ENCODE assay signal across 16 cellular contexts in the genomic region with DNA sequence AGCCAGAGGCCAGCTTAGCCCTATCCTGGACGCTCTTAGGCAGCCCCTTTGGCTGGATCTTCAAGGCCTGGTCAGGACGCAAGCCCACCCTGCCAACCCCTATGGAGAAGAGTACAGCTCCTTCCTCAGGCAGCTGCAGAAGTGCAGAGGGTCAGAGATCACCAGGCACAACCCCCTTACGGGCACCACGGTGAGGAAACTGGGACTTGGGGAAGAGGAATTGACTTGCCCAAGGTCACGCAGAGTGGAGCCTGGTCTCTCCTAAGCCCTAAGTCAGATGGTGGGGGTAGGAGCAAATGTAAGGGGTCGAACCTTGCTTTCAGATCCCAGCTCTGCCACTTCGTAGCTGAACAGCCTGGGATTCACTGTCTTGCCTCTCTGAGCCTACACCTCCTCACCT. TPM values are rescaled to one million over a fixed set of nuclear protein-coding genes. Genes with fewer than 3 reads are reported as not detected.
DNase-seq lines count a peak whose midpoint lies in the region; ATAC-seq and TF ChIP-seq lines count a peak whose summit lies in the region.
"Had no signal": no experiment of that assay in that cellular context is flagged by ENCODE, and none has a peak within 500 bp of the region (broad histone marks: within the 10 kb centered on the region; RNA-seq: fewer than 3 reads in every experiment).

No MANE protein-coding gene starts in this region.

- intact Hi-C loops in CD4-positive, alpha-beta memory T cell (cut with micrococcal nuclease) = no loop called here

- TF ChIP-seq CTCF in 22Rv1 (IDR thresholded peaks at IDR 0.05) = no peak
- no peak for TF ChIP-seq CTCF in RWPE1 (conservative IDR thresholded peaks at IDR 0.05; ENCODE audit: low read depth)

- H3K36me3 ChIP-seq in CD4-positive, alpha-beta memory T cell (ENCODE audit: insufficient read depth, low read length) = no peaks in the 10 kb centered on the region
- no peaks in the 10 kb centered on the region for H3K36me3 ChIP-seq in mucosa of rectum (ENCODE audit: control insufficient read depth in 2 of 2, insufficient read depth in 2 of 2, low read length in 2 of 2)
- H3K36me3 ChIP-seq: cardiac muscle cell, right atrium auricular region had no signal

- ATAC-seq in HG03025 (IDR thresholded peaks at IDR 0.05; ENCODE audit: low FRiP score, unreplicated experiment) (no peak), GM18519 (IDR thresholded peaks at IDR 0.05; ENCODE audit: low FRiP score, unreplicated experiment) (no peak), GM19351 (IDR thresholded peaks at IDR 0.05; ENCODE audit: unreplicated experiment) (no peak)
- ATAC-seq: WTC11 had no signal

- CTCF ChIA-PET in CD4-positive, alpha-beta memory T cell (lab: Charles Lee; ENCODE audit: partially characterized antibody) = interaction anchor here (1.0 to 30.3 kb wide), 14 partner anchors 11 to 111 kb away, joined by 3 to 924 read pairs (median 6); a partner anchor contains a TSS
- CTCF ChIA-PET in RWPE1 (lab: Yijun Ruan, JAX) = interaction anchor here (0.6 to 1.9 kb wide), 4 partner anchors 12 to 103 kb away, joined by 3 to 16 read pairs (median 6); a partner anchor contains a TSS

- no peaks in the 10 kb centered on the region for H3K27me3 Mint-ChIP-seq in CD4-positive, alpha-beta memory T cell
- H3K27me3 Mint-ChIP-seq: activated naive CD8-positive, alpha-beta T cell treated with anti-CD3 and anti-CD28 coated beads, Interleukin-2, amount 50 U/mL, for 24 hours had no signal

- POLR2A ChIA-PET in CD4-positive, alpha-beta memory T cell (lab: Charles Lee; ENCODE audit: partially characterized antibody) = interaction anchor here (0.7 to 11.2 kb wide), 14 partner anchors 10 to 408 kb away, joined by 3 to 135 read pairs (median 19); a partner anchor contains a TSS
- POLR2A ChIA-PET in RWPE1 (lab: Yijun Ruan, JAX; ENCODE audit: low non-redundant PET) = no interaction called here

- H3K4me3 ChIP-seq in CD4-positive, alpha-beta memory T cell (ENCODE audit: low read length in 2 of 2) = no peak overlapping the region
- no peak overlapping the region for H3K4me3 ChIP-seq in mucosa of rectum (ENCODE audit: low read length in 2 of 2)
- H3K4me3 ChIP-seq: cardiac muscle cell, right atrium auricular region, SJSA1 had no signal

- H3K27ac ChIP-seq in 22Rv1 = peak overlapping the region; percentile 98
- H3K27ac ChIP-seq in CD4-positive, alpha-beta memory T cell (ENCODE audit: low read depth, low read length) = peak overlapping the region; percentile 60
- H3K27ac ChIP-seq in RWPE1 = peak overlapping the region; percentile 89
- peak overlapping the region; percentile 97 for H3K27ac ChIP-seq in mucosa of rectum (ENCODE audit: low read depth in 2 of 2, low read length in 2 of 2)
- H3K27ac ChIP-seq: cardiac muscle cell, right atrium auricular region, SJSA1 had no signal

- peak overlapping the region in 7 of 8 donors; percentile 80 to 93 (median 86) for H3K4me3 Mint-ChIP-seq in CD4-positive, alpha-beta memory T cell
- H3K4me3 Mint-ChIP-seq: WTC11 had no signal

- H3K9me3 Mint-ChIP-seq in CD4-positive, alpha-beta memory T cell = peaks cover 0 to 3% (median 0%) of the 10 kb centered on the region in 8 donors
- H3K9me3 Mint-ChIP-seq: activated naive CD8-positive, alpha-beta T cell treated with anti-CD3 and anti-CD28 coated beads, Interleukin-2, amount 50 U/mL, for 24 hours; WTC11 had no signal

- peaks cover 63 to 93% (median 85%) of the 10 kb centered on the region in 4 donors for H3K4me1 Mint-ChIP-seq in CD4-positive, alpha-beta memory T cell

- peak overlapping the region; percentile 54 to 63 for H3K9ac ChIP-seq in mucosa of rectum (ENCODE audit: low read depth in 1 of 2, low read length in 2 of 2)

- H3K27me3 ChIP-seq in CD4-positive, alpha-beta memory T cell (ENCODE audit: insufficient read depth, low read length) = no peaks in the 10 kb centered on the region
- no peaks in the 10 kb centered on the region for H3K27me3 ChIP-seq in mucosa of rectum (ENCODE audit: control insufficient read depth in 2 of 2, insufficient read depth in 2 of 2, low read length in 2 of 2)
- H3K27me3 ChIP-seq: right atrium auricular region, SJSA1 had no signal

- H3K9me3 ChIP-seq in CD4-positive, alpha-beta memory T cell (ENCODE audit: control insufficient read depth in 1 of 2, low read length in 2 of 2) = no peaks in the 10 kb centered on the region
- no peaks in the 10 kb centered on the region for H3K9me3 ChIP-seq in mucosa of rectum (ENCODE audit: control insufficient read depth in 2 of 2, low read length in 2 of 2)
- H3K9me3 ChIP-seq: right atrium auricular region, SJSA1 had no signal

- H3K36me3 Mint-ChIP-seq in CD4-positive, alpha-beta memory T cell = peaks cover 0 to 2% of the 10 kb centered on the region in 2 donors
- H3K36me3 Mint-ChIP-seq: WTC11 had no signal

- H3K27ac Mint-ChIP-seq in CD4-positive, alpha-beta memory T cell = peak overlapping the region; percentile 75 to 97 (median 93)
- H3K27ac Mint-ChIP-seq: activated naive CD8-positive, alpha-beta T cell treated with anti-CD3 and anti-CD28 coated beads, Interleukin-2, amount 50 U/mL, for 24 hours; WTC11 had no signal

- peaks cover 88% of the 10 kb centered on the region for H3K4me1 ChIP-seq in CD4-positive, alpha-beta memory T cell (ENCODE audit: insufficient read depth, low read length)
- peaks cover 80 to 86% of the 10 kb centered on the region in 2 donors for H3K4me1 ChIP-seq in mucosa of rectum (ENCODE audit: control insufficient read depth in 2 of 2, insufficient read depth in 2 of 2, low read length in 2 of 2)

- no peak for DNase-seq in CD4-positive, alpha-beta memory T cell
- DNase-seq in RWPE1 (ENCODE audit: low spot score) = no peak
- DNase-seq in stimulated activated naive CD4-positive, alpha-beta T cell (lab: John Stamatoyannopoulos, UW) = no peak
- DNase-seq: activated naive CD8-positive, alpha-beta T cell treated with anti-CD3 and anti-CD28 coated beads, Interleukin-2, amount 50 U/mL, for 24 hours; foreskin melanocyte; GOT3; stimulated activated CD4-positive, alpha-beta T cell treated with anti-CD3 and anti-CD28 coated beads, Interleukin-4, amount 100 ng/mL, for 1 hour had no signal

RNA-seq across cellular contexts. Expression of a gene that starts 3.7 kb away (rescaled TPM):
- 1 to 10 TPM; 1.1 to 1.2 TPM for total RNA-seq in CD4-positive, alpha-beta memory T cell
- 1 to 10 TPM in 1 of 2 donors, under 1 TPM in 1; 0.69 to 1.1 TPM for polyA plus RNA-seq in CD4-positive, alpha-beta memory T cell

RNA-seq across cellular contexts. Expression of a gene that starts 31.9 kb away (rescaled TPM):
- total RNA-seq in CD4-positive, alpha-beta memory T cell = 10 to 100 TPM; 89.6 to 98.0 TPM
- 10 to 100 TPM in 1 of 2 donors, 1 to 10 TPM in 1; 8.9 to 20.1 TPM for polyA plus RNA-seq in CD4-positive, alpha-beta memory T cell

RNA-seq across cellular contexts. Expression of a gene that starts 43.4 kb away (rescaled TPM):
- total RNA-seq in CD4-positive, alpha-beta memory T cell = 1 to 10 TPM; 1.2 to 1.4 TPM
- 1 to 10 TPM in 1 of 2 donors, under 1 TPM in 1; 0.73 to 1.4 TPM for polyA plus RNA-seq in CD4-positive, alpha-beta memory T cell
